11 cellular contexts compared by ENCODE assay signal in genomic region chr11:70226967-70227366, GRCh38. TPM values are rescaled to one million over a fixed set of nuclear protein-coding genes. Genes with fewer than 3 reads are reported as not detected.
DNase-seq lines count a peak whose midpoint lies in the region; ATAC-seq and TF ChIP-seq lines count a peak whose summit lies in the region.
"Had no signal": no experiment of that assay in that cellular context is flagged by ENCODE, and none has a peak within 500 bp of the region (broad histone marks: within the 10 kb centered on the region; RNA-seq: fewer than 3 reads in every experiment).

No MANE protein-coding gene starts in this region.

- H3K27ac Mint-ChIP-seq in naive thymus-derived CD4-positive, alpha-beta T cell = peak overlapping the region in 1 of 9 donors; percentile 41
- H3K27ac Mint-ChIP-seq: naive thymus-derived CD8-positive, alpha-beta T cell had no signal

- no peaks in the 10 kb centered on the region for H3K36me3 Mint-ChIP-seq in naive thymus-derived CD4-positive, alpha-beta T cell
- H3K36me3 Mint-ChIP-seq: naive thymus-derived CD8-positive, alpha-beta T cell had no signal

- no peaks in the 10 kb centered on the region for H3K9me3 Mint-ChIP-seq in naive thymus-derived CD4-positive, alpha-beta T cell
- H3K9me3 Mint-ChIP-seq: naive thymus-derived CD8-positive, alpha-beta T cell had no signal

- peaks cover 0 to 21% (median 0%) of the 10 kb centered on the region in 5 donors for H3K27me3 Mint-ChIP-seq in naive thymus-derived CD4-positive, alpha-beta T cell

- no peaks in the 10 kb centered on the region for H3K27me3 ChIP-seq in PC-9 (ENCODE audit: insufficient read depth, low read depth)
- no peaks in the 10 kb centered on the region for H3K27me3 ChIP-seq in naive thymus-derived CD4-positive, alpha-beta T cell (ENCODE audit: control insufficient read depth in 2 of 2, insufficient read depth in 2 of 2, low read length in 2 of 2)

- H3K4me2 ChIP-seq in PC-9 = no peak overlapping the region

- ATAC-seq in esophagus mucosa = peak; percentile 10
- ATAC-seq in HG02981 (IDR thresholded peaks at IDR 0.05; ENCODE audit: unreplicated experiment) = no peak
- ATAC-seq in GM19452 (IDR thresholded peaks at IDR 0.05; ENCODE audit: unreplicated experiment) = no peak
- ATAC-seq in naive thymus-derived CD4-positive, alpha-beta T cell = no peak
- ATAC-seq: naive thymus-derived CD8-positive, alpha-beta T cell had no signal

- H2AFZ ChIP-seq in PC-9 = no peak overlapping the region

- BruUV-seq in PC-9 (replicated peaks; lab: Mats Ljungman, UMichigan) = no TSS peak

- H3K4me1 ChIP-seq in PC-9 (replicated peaks; ENCODE audit: insufficient read depth) = peaks cover 9% of the 10 kb centered on the region
- no peaks in the 10 kb centered on the region for H3K4me1 ChIP-seq in naive thymus-derived CD4-positive, alpha-beta T cell (ENCODE audit: control insufficient read depth in 2 of 2, insufficient read depth in 2 of 2, low read length in 2 of 2)

- H3K9me3 ChIP-seq in PC-9 (ENCODE audit: insufficient read depth, low read depth) = no peaks in the 10 kb centered on the region
- no peaks in the 10 kb centered on the region for H3K9me3 ChIP-seq in naive thymus-derived CD4-positive, alpha-beta T cell (ENCODE audit: control insufficient read depth in 2 of 3, low read length in 3 of 3)

- no peaks in the 10 kb centered on the region for H3K4me1 Mint-ChIP-seq in naive thymus-derived CD4-positive, alpha-beta T cell
- H3K4me1 Mint-ChIP-seq: naive thymus-derived CD8-positive, alpha-beta T cell had no signal

- DNase-seq in PC-9 = peak in 1 of 2 experiments; percentile 40
- no peak for DNase-seq in naive thymus-derived CD4-positive, alpha-beta T cell
- no peak for DNase-seq in NCI-H524 treated with DMSO at 0.1 percent for 48 hours (lab: John Stamatoyannopoulos, UW)
- DNase-seq: naive thymus-derived CD8-positive, alpha-beta T cell; NCI-H2171; T-helper 2 cell had no signal

- TF ChIP-seq CTCF in 22Rv1 (IDR thresholded peaks at IDR 0.05) (peak; percentile 60), GM12873 (IDR thresholded peaks at IDR 0.05; ENCODE audit: insufficient read depth, low read depth, low read length, missing control alignments) (peak; percentile 64), PC-9 (conservative IDR thresholded peaks at IDR 0.05) (peak; percentile 72)

- no peak overlapping the region for H3K4me3 ChIP-seq in PC-9
- H3K4me3 ChIP-seq in naive thymus-derived CD4-positive, alpha-beta T cell (ENCODE audit: low read length) = no peak overlapping the region

- no peaks in the 10 kb centered on the region for H3K9me2 ChIP-seq in PC-9 (ENCODE audit: insufficient read depth)

- no peaks in the 10 kb centered on the region for H3K36me3 ChIP-seq in PC-9 (ENCODE audit: low read depth)
- H3K36me3 ChIP-seq in naive thymus-derived CD4-positive, alpha-beta T cell (ENCODE audit: control insufficient read depth in 2 of 3, insufficient read depth in 3 of 3, low read length in 3 of 3) = no peaks in the 10 kb centered on the region

- H3F3A ChIP-seq in PC-9 (ENCODE audit: insufficient read depth, low read depth) = peaks cover 5% of the 10 kb centered on the region; the same call in 1 of the 2 replicates

- CTCF ChIA-PET in PC-9 (lab: Charles Lee) = no interaction called here
- CTCF ChIA-PET in naive thymus-derived CD4-positive, alpha-beta T cell (lab: Charles Lee) = no interaction called here

- H3K4me3 Mint-ChIP-seq in naive thymus-derived CD4-positive, alpha-beta T cell = no peak overlapping the region
- H3K4me3 Mint-ChIP-seq: naive thymus-derived CD8-positive, alpha-beta T cell had no signal

- H3K79me2 ChIP-seq in PC-9 (ENCODE audit: low read depth) = no peaks in the 10 kb centered on the region

- H3K27ac ChIP-seq in 22Rv1 = no peak overlapping the region
- no peak overlapping the region for H3K27ac ChIP-seq in PC-9
- H3K27ac ChIP-seq in naive thymus-derived CD4-positive, alpha-beta T cell (ENCODE audit: low read depth, low read length) = no peak overlapping the region

- POLR2A ChIA-PET in PC-9 (lab: Charles Lee; ENCODE audit: unreplicated experiment) = interaction anchor here (0.6 kb wide), 1 partner anchor 44 kb away, joined by 3 read pairs; no protein-coding TSS in a partner anchor
- POLR2A ChIA-PET in naive thymus-derived CD4-positive, alpha-beta T cell (lab: Charles Lee) = no interaction called here

- intact Hi-C loops in PC-9 (cut with micrococcal nuclease; ENCODE audit: unreplicated experiment) = no loop called here
- intact Hi-C loops in naive thymus-derived CD4-positive, alpha-beta T cell (cut with micrococcal nuclease) = no loop called here

- H4K20me1 ChIP-seq in PC-9 (ENCODE audit: insufficient read depth) = no peaks in the 10 kb centered on the region

RNA-seq across cellular contexts. Expression of gene FADD, which starts 23.9 kb away (rescaled TPM):
- total RNA-seq in PC-9 (2021) = 47.8 and 50.5 TPM in 2 replicates
- total RNA-seq in esophagus mucosa = 19.6 TPM
- total RNA-seq in naive thymus-derived CD4-positive, alpha-beta T cell = 10 to 100 TPM in 3 of 5 experiments, 1 to 10 TPM in 2; 9.6 to 40.9 (median 38.4) TPM
- 10 to 100 TPM; 11.4 to 27.2 TPM for polyA plus RNA-seq in naive thymus-derived CD4-positive, alpha-beta T cell

RNA-seq across cellular contexts. Expression of gene PPFIA1, which starts 43.5 kb away (rescaled TPM):
- 81.1 and 86.8 TPM in 2 replicates for total RNA-seq in PC-9 (2021)
- 25.1 TPM for total RNA-seq in esophagus mucosa
- total RNA-seq in naive thymus-derived CD4-positive, alpha-beta T cell = 10 to 100 TPM; 41.5 to 71.0 (median 52.3) TPM
- polyA plus RNA-seq in naive thymus-derived CD4-positive, alpha-beta T cell = 10 to 100 TPM; 14.3 to 14.8 TPM
